ENCODE assay signal across 9 cellular contexts in the genomic region with DNA sequence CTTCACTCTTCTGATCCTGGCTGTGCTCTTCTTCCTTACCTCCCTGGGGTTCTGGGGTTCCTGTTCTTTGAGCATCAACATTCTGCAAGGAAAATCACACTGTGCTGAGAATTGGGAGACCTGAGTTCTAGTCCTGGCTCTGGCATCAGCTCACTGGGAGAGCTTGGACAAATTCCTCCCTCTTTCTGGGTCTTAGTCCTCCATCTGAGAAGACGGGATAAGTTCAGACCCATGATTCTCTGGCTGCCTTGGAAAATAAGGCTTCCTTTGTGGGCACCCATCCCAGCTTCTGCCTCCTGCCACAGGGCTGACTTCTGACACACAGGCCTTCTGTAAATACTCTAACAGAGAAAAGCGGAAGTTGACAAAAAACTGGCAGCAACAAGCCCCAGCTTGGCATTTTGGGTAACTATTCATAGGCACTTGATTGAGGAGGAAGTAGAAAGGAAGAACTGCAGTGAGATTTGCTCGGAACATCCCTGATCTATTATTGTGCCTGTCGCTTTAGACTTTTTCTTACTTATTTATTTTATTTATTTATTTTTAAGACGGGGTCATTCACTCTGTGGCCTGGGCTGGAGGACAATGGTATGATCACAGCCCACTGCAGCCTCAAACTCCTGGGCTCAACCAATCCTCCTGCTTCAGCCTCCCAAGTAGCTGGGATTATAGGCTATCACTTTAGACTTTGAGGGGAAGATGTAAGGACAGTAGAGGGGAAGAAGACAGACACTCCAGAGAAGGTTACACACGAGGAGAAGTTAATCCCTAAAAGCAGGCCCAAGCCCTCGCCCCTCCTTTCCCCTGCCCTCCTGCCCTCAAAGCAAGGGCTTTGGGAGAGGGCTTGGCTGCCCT. TPM values are rescaled to one million over a fixed set of nuclear protein-coding genes. Genes with fewer than 3 reads are reported as not detected.
DNase-seq lines count a peak whose midpoint lies in the region; ATAC-seq, FAIRE-seq and TF ChIP-seq lines count a peak whose summit lies in the region.
"Had no signal": no experiment of that assay in that cellular context is flagged by ENCODE, and none has a peak within 500 bp of the region (broad histone marks: within the 10 kb centered on the region; RNA-seq: fewer than 3 reads in every experiment).

No MANE protein-coding gene starts in this region.

- no peak for TF ChIP-seq CTCF in DOHH2 (IDR thresholded peaks at IDR 0.05; ENCODE audit: low read depth, low read length, poor library complexity, severe bottlenecking)
- TF ChIP-seq CTCF in BE2C (IDR thresholded peaks at IDR 0.05; ENCODE audit: low read depth, low read length) = no peak

- H3K4me3 ChIP-seq in DOHH2 (ENCODE audit: low read length) = peak overlapping the region; percentile 42
- no peak overlapping the region for H3K4me3 ChIP-seq in skeletal muscle satellite cell (ENCODE audit: low read length)
- H3K4me3 ChIP-seq in BE2C (ENCODE audit: low read depth, low read length) = no peak overlapping the region

- H4K20me1 ChIP-seq in DOHH2 (ENCODE audit: control insufficient read depth, insufficient read depth, low read depth, low read length) = no peaks in the 10 kb centered on the region

- no peaks in the 10 kb centered on the region; the same call in 1 of the 2 replicates for H3K79me2 ChIP-seq in DOHH2 (ENCODE audit: control insufficient read depth, low read length)

- intact Hi-C loops in left ventricle myocardium superior (cut with micrococcal nuclease) = no loop called here

- H3K36me3 Mint-ChIP-seq in activated naive CD4-positive, alpha-beta T cell treated with anti-CD3 and anti-CD28 coated beads, Interleukin-2, amount 50 U/mL, for 72 hours = peaks cover 3 to 5% of the 10 kb centered on the region in 2 donors

- no peaks in the 10 kb centered on the region for H3K9me2 ChIP-seq in DOHH2 (replicated peaks; ENCODE audit: control insufficient read depth, low read length)

- peaks cover 37% of the 10 kb centered on the region for H3F3A ChIP-seq in DOHH2 (ENCODE audit: control insufficient read depth, insufficient read depth)

- H3K36me3 ChIP-seq in DOHH2 (ENCODE audit: control insufficient read depth, low read length) (peaks cover 3% of the 10 kb centered on the region), skeletal muscle satellite cell (ENCODE audit: insufficient read depth, low read length) (no peaks in the 10 kb centered on the region), BE2C (no peaks in the 10 kb centered on the region)

- no peaks in the 10 kb centered on the region for H3K9me3 Mint-ChIP-seq in activated naive CD4-positive, alpha-beta T cell treated with anti-CD3 and anti-CD28 coated beads, Interleukin-2, amount 50 U/mL, for 72 hours

- peak overlapping the region; percentile 92 to 94 for H3K27ac Mint-ChIP-seq in activated naive CD4-positive, alpha-beta T cell treated with anti-CD3 and anti-CD28 coated beads, Interleukin-2, amount 50 U/mL, for 72 hours

- H3K4me2 ChIP-seq in DOHH2 (ENCODE audit: low read length) = peak overlapping the region; percentile 57
- H3K4me2 ChIP-seq in skeletal muscle satellite cell (ENCODE audit: low read length) = no peak overlapping the region
- H3K4me2 ChIP-seq: KMS-11 had no signal

- peak overlapping the region; percentile 19 for H3K9ac ChIP-seq in skeletal muscle satellite cell (ENCODE audit: low read depth, low read length)
- H3K9ac ChIP-seq: KMS-11 had no signal

- DNase-seq in NOMO-1 treated with dmso at 0.1 percent for 144 hours (lab: John Stamatoyannopoulos, UW; ENCODE audit: unreplicated experiment) (peak; percentile 93), left ventricle myocardium superior (peak; percentile 42), BE2C (no peak), urothelium cell line (ENCODE audit: low spot score) (no peak)
- no peak for DNase-seq in activated naive CD4-positive, alpha-beta T cell treated with anti-CD3 and anti-CD28 coated beads, Interleukin-2, amount 50 U/mL, for 72 hours (ENCODE audit: low spot score in 2 of 2)

- H3K27me3 ChIP-seq in DOHH2 (ENCODE audit: control insufficient read depth, low read length) (no peaks in the 10 kb centered on the region), skeletal muscle satellite cell (ENCODE audit: control insufficient read depth, insufficient read depth, low read length) (no peaks in the 10 kb centered on the region), BE2C (no peaks in the 10 kb centered on the region)

- H3K27ac ChIP-seq in DOHH2 (ENCODE audit: low read depth, low read length) = peak overlapping the region; percentile 48
- H3K27ac ChIP-seq: KMS-11 had no signal

- H3K9me3 ChIP-seq in DOHH2 (ENCODE audit: control insufficient read depth, insufficient read depth, low read length) (no peaks in the 10 kb centered on the region), skeletal muscle satellite cell (replicated peaks; ENCODE audit: low read length) (no peaks in the 10 kb centered on the region), BE2C (no peaks in the 10 kb centered on the region)

- FAIRE-seq in urothelium cell line (lab: Jason Lieb, UNC) = no peak

- H3K4me1 ChIP-seq in DOHH2 (ENCODE audit: control insufficient read depth, low read length) (peaks cover 48% of the 10 kb centered on the region), skeletal muscle satellite cell (ENCODE audit: control insufficient read depth, insufficient read depth, low read length) (peaks cover 19% of the 10 kb centered on the region), BE2C (no peaks in the 10 kb centered on the region)

- peak; percentile 67 for ATAC-seq in GM21786 (IDR thresholded peaks at IDR 0.05; ENCODE audit: unreplicated experiment)
- ATAC-seq in activated naive CD4-positive, alpha-beta T cell treated with anti-CD3 and anti-CD28 coated beads, Interleukin-2, amount 50 U/mL, for 72 hours = peak; percentile 43 to 57
- ATAC-seq in left ventricle myocardium superior = peak; percentile 84

RNA-seq across cellular contexts. Expression of gene PCBP1, which starts 7.9 kb away (rescaled TPM):
- total RNA-seq in activated naive CD4-positive, alpha-beta T cell treated with anti-CD3 and anti-CD28 coated beads, Interleukin-2, amount 50 U/mL, for 72 hours = 100 to 1,000 TPM; 339 to 451 TPM
- total RNA-seq in left ventricle myocardium superior = 211 TPM
- 44.9 and 51.8 TPM in 2 replicates for total RNA-seq in skeletal muscle satellite cell (2012; rRNA removed)
- polyA plus RNA-seq in BE2C (2012; ENCODE audit: insufficient read depth, insufficient read length, low read depth) = 374 TPM

Comparison
In these comparisons a context has a peak if more than half of its experiments do, and no peak if none do; other contexts are left out.
1. DNase-seq: peak in NOMO-1 treated with dmso at 0.1 percent for 144 hours (single experiment) and left ventricle myocardium superior (single experiment); none in activated naive CD4-positive, alpha-beta T cell treated with anti-CD3 and anti-CD28 coated beads, Interleukin-2, amount 50 U/mL, for 72 hours (0 of 2), BE2C (single experiment) and urothelium cell line (single experiment).
2. Peak in every context shown above with its lines, with median percentiles within 50 percentile points of each other: ATAC-seq.